16 cellular contexts compared by ENCODE assay signal in genomic region chr5:150284311-150284710, GRCh38. TPM values are rescaled to one million over a fixed set of nuclear protein-coding genes. Genes with fewer than 3 reads are reported as not detected.
"Had no signal": no experiment of that assay in that cellular context is flagged by ENCODE, and none has a peak within 500 bp of the region (broad histone marks: within the 10 kb centered on the region; RNA-seq: fewer than 3 reads in every experiment).

No MANE protein-coding gene starts in this region.

- H3K27ac Mint-ChIP-seq: activated T-helper 17 cell treated with anti-CD3 and anti-CD28 coated beads, Interleukin-2, amount 50 U/mL, for 72 hours; stimulated activated memory B cell treated with anti-CD40 and anti-IgM and Interleukin-4, amounts not matched to agents 10 μg/mL and 1 μg/mL and 100 μg/mL, for 72 hours; T-cell had no signal

- H3K4me1 ChIP-seq: tibial artery had no signal

- DNase-seq: activated CD4-positive, CD25-positive, alpha-beta regulatory T cell treated with anti-CD3 and anti-CD28 coated beads, Interleukin-2, amount 50 U/mL, for 72 hours; activated naive CD4-positive, alpha-beta T cell treated with Interleukin-2 at 50 U/mL for 16 hours; activated T-cell treated with anti-CD3 and anti-CD28 coated beads for 4 hours; T-cell; T1000; tibial artery had no signal

- H3K9me3 ChIP-seq: tibial artery had no signal

- FAIRE-seq: endometrium had no signal

- H3K4me1 Mint-ChIP-seq: activated T-helper 17 cell treated with anti-CD3 and anti-CD28 coated beads, Interleukin-2, amount 50 U/mL, for 72 hours; stimulated activated memory B cell treated with anti-CD40 and anti-IgM and Interleukin-4, amounts not matched to agents 10 μg/mL and 1 μg/mL and 100 μg/mL, for 72 hours; T-cell had no signal

- H3K4me3 Mint-ChIP-seq: activated T-helper 17 cell treated with anti-CD3 and anti-CD28 coated beads, Interleukin-2, amount 50 U/mL, for 72 hours; nephron; stimulated activated memory B cell treated with anti-CD40 and anti-IgM and Interleukin-4, amounts not matched to agents 10 μg/mL and 1 μg/mL and 100 μg/mL, for 72 hours; T-cell had no signal

- H3K27ac ChIP-seq: tibial artery had no signal

- H3K36me3 Mint-ChIP-seq: stimulated activated memory B cell treated with anti-CD40 and anti-IgM and Interleukin-4, amounts not matched to agents 10 μg/mL and 1 μg/mL and 100 μg/mL, for 72 hours; T-cell had no signal

- H3K4me3 ChIP-seq: tibial artery had no signal

- H3K36me3 ChIP-seq: tibial artery had no signal

- H3K9me3 Mint-ChIP-seq: activated T-helper 17 cell treated with anti-CD3 and anti-CD28 coated beads, Interleukin-2, amount 50 U/mL, for 72 hours; nephron; stimulated activated memory B cell treated with anti-CD40 and anti-IgM and Interleukin-4, amounts not matched to agents 10 μg/mL and 1 μg/mL and 100 μg/mL, for 72 hours; T-cell had no signal

- ATAC-seq: activated T-helper 17 cell treated with anti-CD3 and anti-CD28 coated beads, Interleukin-2, amount 50 U/mL, for 72 hours; esophagus mucosa; stimulated activated memory B cell treated with anti-CD40 and anti-IgM and Interleukin-4, amounts not matched to agents 10 μg/mL and 1 μg/mL and 100 μg/mL, for 72 hours; T-cell had no signal

RNA-seq across cellular contexts. Expression of gene CAMK2A, which starts 5.3 kb away (rescaled TPM):
- total RNA-seq: activated T-helper 17 cell treated with anti-CD3 and anti-CD28 coated beads, Interleukin-2, amount 50 U/mL, for 72 hours; glomerular endothelial cell; kidney epithelial cell; osteocyte; T-cell had no signal
- polyA plus RNA-seq: liver had no signal

RNA-seq across cellular contexts. Expression of gene ARSI, which starts 18.4 kb away (rescaled TPM):
- total RNA-seq: activated T-helper 17 cell treated with anti-CD3 and anti-CD28 coated beads, Interleukin-2, amount 50 U/mL, for 72 hours had no signal
- polyA plus RNA-seq: aorta had no signal
